In the genomic region with DNA sequence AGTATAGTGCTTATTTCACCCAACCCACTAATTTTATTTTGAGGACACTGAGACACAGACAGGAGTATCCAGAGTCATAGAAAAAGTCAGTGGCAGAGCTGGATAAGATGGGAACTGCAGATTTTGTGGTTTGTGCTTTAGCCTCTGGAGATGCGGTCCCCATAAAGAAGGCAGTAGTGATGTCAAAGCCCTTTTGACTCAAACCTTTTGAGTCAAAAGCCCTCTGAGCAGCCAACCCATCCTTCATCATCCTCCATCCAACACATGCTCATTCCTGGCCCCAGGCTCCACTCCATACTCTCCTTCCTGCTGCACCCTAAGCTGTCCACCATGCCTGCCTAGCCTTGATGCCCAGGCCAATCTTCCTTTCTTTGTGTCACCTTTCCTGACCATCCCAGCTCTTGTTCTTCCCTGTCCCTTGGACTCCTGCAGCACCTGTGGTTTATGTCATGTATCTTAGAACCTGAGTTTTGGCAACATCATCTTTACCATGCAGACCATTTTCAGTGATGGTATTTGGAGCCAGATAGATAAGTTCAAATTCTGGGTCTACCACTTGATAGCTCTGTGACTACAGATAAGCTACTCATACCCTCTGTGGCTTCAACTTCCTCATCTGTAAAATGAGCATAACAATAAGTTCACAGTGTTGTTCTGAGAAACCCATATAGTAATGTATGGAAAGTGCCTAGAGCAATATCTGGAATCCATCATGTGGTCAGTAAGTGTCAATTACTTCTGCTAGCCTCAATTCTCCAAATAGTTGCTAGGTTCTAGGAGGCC, we compare ENCODE assay signal across 1 cellular context.
TF ChIP-seq lines count a peak whose summit lies in the region.

No MANE protein-coding gene starts in this region.

TF ChIP-seq in K562, 482 proteins besides CTCF, POLR2A, EP300 and RAD21 (continued from another document and continues in another):
- TF ChIP-seq HDAC1 (IDR thresholded peaks at IDR 0.05), result no peak
- TF ChIP-seq, protein P1, sequence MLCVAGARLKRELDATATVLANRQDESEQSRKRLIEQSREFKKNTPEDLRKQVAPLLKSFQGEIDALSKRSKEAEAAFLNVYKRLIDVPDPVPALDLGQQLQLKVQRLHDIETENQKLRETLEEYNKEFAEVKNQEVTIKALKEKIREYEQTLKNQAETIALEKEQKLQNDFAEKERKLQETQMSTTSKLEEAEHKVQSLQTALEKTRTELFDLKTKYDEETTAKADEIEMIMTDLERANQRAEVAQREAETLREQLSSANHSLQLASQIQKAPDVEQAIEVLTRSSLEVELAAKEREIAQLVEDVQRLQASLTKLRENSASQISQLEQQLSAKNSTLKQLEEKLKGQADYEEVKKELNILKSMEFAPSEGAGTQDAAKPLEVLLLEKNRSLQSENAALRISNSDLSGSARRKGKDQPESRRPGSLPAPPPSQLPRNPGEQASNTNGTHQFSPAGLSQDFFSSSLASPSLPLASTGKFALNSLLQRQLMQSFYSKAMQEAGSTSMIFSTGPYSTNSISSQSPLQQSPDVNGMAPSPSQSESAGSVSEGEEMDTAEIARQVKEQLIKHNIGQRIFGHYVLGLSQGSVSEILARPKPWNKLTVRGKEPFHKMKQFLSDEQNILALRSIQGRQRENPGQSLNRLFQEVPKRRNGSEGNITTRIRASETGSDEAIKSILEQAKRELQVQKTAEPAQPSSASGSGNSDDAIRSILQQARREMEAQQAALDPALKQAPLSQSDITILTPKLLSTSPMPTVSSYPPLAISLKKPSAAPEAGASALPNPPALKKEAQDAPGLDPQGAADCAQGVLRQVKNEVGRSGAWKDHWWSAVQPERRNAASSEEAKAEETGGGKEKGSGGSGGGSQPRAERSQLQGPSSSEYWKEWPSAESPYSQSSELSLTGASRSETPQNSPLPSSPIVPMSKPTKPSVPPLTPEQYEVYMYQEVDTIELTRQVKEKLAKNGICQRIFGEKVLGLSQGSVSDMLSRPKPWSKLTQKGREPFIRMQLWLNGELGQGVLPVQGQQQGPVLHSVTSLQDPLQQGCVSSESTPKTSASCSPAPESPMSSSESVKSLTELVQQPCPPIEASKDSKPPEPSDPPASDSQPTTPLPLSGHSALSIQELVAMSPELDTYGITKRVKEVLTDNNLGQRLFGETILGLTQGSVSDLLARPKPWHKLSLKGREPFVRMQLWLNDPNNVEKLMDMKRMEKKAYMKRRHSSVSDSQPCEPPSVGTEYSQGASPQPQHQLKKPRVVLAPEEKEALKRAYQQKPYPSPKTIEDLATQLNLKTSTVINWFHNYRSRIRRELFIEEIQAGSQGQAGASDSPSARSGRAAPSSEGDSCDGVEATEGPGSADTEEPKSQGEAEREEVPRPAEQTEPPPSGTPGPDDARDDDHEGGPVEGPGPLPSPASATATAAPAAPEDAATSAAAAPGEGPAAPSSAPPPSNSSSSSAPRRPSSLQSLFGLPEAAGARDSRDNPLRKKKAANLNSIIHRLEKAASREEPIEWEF (CRISPR knock-in tag; IDR thresholded peaks at IDR 0.05), result no peak
- no peak for TF ChIP-seq ZNF224 (CRISPR knock-in tag; IDR thresholded peaks at IDR 0.05)
- TF ChIP-seq ZNF232 (CRISPR knock-in tag; IDR thresholded peaks at IDR 0.05), result no peak
- TF ChIP-seq RBFOX2 (IDR thresholded peaks at IDR 0.05; ENCODE audit: low read depth, low read length), result no peak
- TF ChIP-seq ZNF695 (CRISPR knock-in tag; IDR thresholded peaks at IDR 0.05), result no peak
- TF ChIP-seq, protein P2, sequence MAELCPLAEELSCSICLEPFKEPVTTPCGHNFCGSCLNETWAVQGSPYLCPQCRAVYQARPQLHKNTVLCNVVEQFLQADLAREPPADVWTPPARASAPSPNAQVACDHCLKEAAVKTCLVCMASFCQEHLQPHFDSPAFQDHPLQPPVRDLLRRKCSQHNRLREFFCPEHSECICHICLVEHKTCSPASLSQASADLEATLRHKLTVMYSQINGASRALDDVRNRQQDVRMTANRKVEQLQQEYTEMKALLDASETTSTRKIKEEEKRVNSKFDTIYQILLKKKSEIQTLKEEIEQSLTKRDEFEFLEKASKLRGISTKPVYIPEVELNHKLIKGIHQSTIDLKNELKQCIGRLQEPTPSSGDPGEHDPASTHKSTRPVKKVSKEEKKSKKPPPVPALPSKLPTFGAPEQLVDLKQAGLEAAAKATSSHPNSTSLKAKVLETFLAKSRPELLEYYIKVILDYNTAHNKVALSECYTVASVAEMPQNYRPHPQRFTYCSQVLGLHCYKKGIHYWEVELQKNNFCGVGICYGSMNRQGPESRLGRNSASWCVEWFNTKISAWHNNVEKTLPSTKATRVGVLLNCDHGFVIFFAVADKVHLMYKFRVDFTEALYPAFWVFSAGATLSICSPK (IDR thresholded peaks at IDR 0.05; ENCODE audit: borderline replicate concordance), result no peak
- no peak for TF ChIP-seq LEF1 (IDR thresholded peaks at IDR 0.05)
- TF ChIP-seq SMAD4 (CRISPR knock-in tag; conservative IDR thresholded peaks at IDR 0.05), result 0 out of 2 replicates have a peak, but pooled peaks have one; percentile 12
- TF ChIP-seq, protein P3, sequence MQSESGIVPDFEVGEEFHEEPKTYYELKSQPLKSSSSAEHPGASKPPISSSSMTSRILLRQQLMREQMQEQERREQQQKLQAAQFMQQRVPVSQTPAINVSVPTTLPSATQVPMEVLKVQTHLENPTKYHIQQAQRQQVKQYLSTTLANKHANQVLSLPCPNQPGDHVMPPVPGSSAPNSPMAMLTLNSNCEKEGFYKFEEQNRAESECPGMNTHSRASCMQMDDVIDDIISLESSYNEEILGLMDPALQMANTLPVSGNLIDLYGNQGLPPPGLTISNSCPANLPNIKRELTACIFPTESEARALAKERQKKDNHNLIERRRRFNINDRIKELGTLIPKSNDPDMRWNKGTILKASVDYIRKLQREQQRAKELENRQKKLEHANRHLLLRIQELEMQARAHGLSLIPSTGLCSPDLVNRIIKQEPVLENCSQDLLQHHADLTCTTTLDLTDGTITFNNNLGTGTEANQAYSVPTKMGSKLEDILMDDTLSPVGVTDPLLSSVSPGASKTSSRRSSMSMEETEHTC (IDR thresholded peaks at IDR 0.05), result no peak
- TF ChIP-seq DACH1 (IDR thresholded peaks at IDR 0.05; ENCODE audit: partially characterized antibody), result no peak
- TF ChIP-seq, protein P4, sequence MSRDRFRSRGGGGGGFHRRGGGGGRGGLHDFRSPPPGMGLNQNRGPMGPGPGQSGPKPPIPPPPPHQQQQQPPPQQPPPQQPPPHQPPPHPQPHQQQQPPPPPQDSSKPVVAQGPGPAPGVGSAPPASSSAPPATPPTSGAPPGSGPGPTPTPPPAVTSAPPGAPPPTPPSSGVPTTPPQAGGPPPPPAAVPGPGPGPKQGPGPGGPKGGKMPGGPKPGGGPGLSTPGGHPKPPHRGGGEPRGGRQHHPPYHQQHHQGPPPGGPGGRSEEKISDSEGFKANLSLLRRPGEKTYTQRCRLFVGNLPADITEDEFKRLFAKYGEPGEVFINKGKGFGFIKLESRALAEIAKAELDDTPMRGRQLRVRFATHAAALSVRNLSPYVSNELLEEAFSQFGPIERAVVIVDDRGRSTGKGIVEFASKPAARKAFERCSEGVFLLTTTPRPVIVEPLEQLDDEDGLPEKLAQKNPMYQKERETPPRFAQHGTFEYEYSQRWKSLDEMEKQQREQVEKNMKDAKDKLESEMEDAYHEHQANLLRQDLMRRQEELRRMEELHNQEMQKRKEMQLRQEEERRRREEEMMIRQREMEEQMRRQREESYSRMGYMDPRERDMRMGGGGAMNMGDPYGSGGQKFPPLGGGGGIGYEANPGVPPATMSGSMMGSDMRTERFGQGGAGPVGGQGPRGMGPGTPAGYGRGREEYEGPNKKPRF (IDR thresholded peaks at IDR 0.05; ENCODE audit: low read depth, low read length), result no peak
- TF ChIP-seq ZZZ3 (IDR thresholded peaks at IDR 0.05), result no peak
- TF ChIP-seq PPARD (CRISPR knock-in tag; IDR thresholded peaks at IDR 0.05), result no peak
- TF ChIP-seq, protein P5, sequence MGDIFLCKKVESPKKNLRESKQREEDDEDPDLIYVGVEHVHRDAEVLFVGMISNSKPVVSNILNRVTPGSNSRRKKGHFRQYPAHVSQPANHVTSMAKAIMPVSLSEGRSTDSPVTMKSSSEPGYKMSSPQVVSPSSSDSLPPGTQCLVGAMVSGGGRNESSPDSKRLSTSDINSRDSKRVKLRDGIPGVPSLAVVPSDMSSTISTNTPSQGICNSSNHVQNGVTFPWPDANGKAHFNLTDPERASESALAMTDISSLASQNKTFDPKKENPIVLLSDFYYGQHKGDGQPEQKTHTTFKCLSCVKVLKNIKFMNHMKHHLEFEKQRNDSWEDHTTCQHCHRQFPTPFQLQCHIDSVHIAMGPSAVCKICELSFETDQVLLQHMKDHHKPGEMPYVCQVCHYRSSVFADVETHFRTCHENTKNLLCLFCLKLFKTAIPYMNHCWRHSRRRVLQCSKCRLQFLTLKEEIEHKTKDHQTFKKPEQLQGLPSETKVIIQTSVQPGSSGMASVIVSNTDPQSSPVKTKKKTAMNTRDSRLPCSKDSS (IDR thresholded peaks at IDR 0.05; ENCODE audit: low read depth, partially characterized antibody), result no peak
- TF ChIP-seq RB1 (IDR thresholded peaks at IDR 0.05; ENCODE audit: low read depth), result no peak
- no peak for TF ChIP-seq GABPB1 (CRISPR knock-in tag; IDR thresholded peaks at IDR 0.05)
- no peak for TF ChIP-seq U2AF2 (optimal IDR thresholded peaks at IDR 0.05; ENCODE audit: low read depth, low read length)
- 0 out of 4 replicates have a peak, but pooled peaks of 1 of the 2 experiments have one; percentile 7 for TF ChIP-seq KDM1A (IDR thresholded peaks at IDR 0.05)
- no peak for TF ChIP-seq TAF7 (tag; IDR thresholded peaks at IDR 0.05)
- TF ChIP-seq ZNF589 (CRISPR knock-in tag; IDR thresholded peaks at IDR 0.05; ENCODE audit: low read depth), result no peak
- TF ChIP-seq FOXA3 (CRISPR knock-in tag; conservative IDR thresholded peaks at IDR 0.05 in 1 of 2, IDR thresholded peaks at IDR 0.05 in 1 of 2), result no peak
- TF ChIP-seq ZNF561 (CRISPR knock-in tag; conservative IDR thresholded peaks at IDR 0.05), result no peak
- TF ChIP-seq ILF3 (IDR thresholded peaks at IDR 0.05; ENCODE audit: borderline replicate concordance), result no peak
- TF ChIP-seq, protein P6, sequence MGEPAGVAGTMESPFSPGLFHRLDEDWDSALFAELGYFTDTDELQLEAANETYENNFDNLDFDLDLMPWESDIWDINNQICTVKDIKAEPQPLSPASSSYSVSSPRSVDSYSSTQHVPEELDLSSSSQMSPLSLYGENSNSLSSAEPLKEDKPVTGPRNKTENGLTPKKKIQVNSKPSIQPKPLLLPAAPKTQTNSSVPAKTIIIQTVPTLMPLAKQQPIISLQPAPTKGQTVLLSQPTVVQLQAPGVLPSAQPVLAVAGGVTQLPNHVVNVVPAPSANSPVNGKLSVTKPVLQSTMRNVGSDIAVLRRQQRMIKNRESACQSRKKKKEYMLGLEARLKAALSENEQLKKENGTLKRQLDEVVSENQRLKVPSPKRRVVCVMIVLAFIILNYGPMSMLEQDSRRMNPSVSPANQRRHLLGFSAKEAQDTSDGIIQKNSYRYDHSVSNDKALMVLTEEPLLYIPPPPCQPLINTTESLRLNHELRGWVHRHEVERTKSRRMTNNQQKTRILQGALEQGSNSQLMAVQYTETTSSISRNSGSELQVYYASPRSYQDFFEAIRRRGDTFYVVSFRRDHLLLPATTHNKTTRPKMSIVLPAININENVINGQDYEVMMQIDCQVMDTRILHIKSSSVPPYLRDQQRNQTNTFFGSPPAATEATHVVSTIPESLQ (CRISPR knock-in tag; IDR thresholded peaks at IDR 0.05), result no peak
- no peak for TF ChIP-seq XRCC4 (IDR thresholded peaks at IDR 0.05; ENCODE audit: extremely low read depth, insufficient read depth, insufficient read length)
- TF ChIP-seq MTA2 (IDR thresholded peaks at IDR 0.05; ENCODE audit: low read depth), result no peak
- no peak for TF ChIP-seq RFX7 (CRISPR knock-in tag; IDR thresholded peaks at IDR 0.05)
- TF ChIP-seq LCOR (CRISPR knock-in tag; IDR thresholded peaks at IDR 0.05), result peak; percentile 86; the same call in 1 of the 2 replicates
- no peak for TF ChIP-seq CHD1 (IDR thresholded peaks at IDR 0.05; ENCODE audit: low read length)
- TF ChIP-seq ZSCAN32 (CRISPR knock-in tag; IDR thresholded peaks at IDR 0.05), result no peak
- TF ChIP-seq ZNF253 (CRISPR knock-in tag; conservative IDR thresholded peaks at IDR 0.05), result no peak
- TF ChIP-seq ZFP36 (IDR thresholded peaks at IDR 0.05; ENCODE audit: low read depth, low read length, partially characterized antibody), result no peak
- TF ChIP-seq, protein P7, sequence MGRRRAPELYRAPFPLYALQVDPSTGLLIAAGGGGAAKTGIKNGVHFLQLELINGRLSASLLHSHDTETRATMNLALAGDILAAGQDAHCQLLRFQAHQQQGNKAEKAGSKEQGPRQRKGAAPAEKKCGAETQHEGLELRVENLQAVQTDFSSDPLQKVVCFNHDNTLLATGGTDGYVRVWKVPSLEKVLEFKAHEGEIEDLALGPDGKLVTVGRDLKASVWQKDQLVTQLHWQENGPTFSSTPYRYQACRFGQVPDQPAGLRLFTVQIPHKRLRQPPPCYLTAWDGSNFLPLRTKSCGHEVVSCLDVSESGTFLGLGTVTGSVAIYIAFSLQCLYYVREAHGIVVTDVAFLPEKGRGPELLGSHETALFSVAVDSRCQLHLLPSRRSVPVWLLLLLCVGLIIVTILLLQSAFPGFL (CRISPR knock-in tag; IDR thresholded peaks at IDR 0.05), result no peak
- TF ChIP-seq EGR1 (conservative IDR thresholded peaks at IDR 0.05), result no peak
- peak; percentile 30; the same call in 1 of the 2 replicates for TF ChIP-seq ZNF583 (CRISPR knock-in tag; IDR thresholded peaks at IDR 0.05)
- TF ChIP-seq, protein P8, sequence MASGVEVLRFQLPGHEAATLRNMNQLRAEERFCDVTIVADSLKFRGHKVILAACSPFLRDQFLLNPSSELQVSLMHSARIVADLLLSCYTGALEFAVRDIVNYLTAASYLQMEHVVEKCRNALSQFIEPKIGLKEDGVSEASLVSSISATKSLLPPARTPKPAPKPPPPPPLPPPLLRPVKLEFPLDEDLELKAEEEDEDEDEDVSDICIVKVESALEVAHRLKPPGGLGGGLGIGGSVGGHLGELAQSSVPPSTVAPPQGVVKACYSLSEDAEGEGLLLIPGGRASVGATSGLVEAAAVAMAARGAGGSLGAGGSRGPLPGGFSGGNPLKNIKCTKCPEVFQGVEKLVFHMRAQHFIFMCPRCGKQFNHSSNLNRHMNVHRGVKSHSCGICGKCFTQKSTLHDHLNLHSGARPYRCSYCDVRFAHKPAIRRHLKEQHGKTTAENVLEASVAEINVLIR (CRISPR knock-in tag; IDR thresholded peaks at IDR 0.05), result no peak
- no peak for TF ChIP-seq ELF1 (tag; IDR thresholded peaks at IDR 0.05)
- TF ChIP-seq PTTG1 (tag; IDR thresholded peaks at IDR 0.05; ENCODE audit: low read depth), result no peak
- TF ChIP-seq, protein P9, sequence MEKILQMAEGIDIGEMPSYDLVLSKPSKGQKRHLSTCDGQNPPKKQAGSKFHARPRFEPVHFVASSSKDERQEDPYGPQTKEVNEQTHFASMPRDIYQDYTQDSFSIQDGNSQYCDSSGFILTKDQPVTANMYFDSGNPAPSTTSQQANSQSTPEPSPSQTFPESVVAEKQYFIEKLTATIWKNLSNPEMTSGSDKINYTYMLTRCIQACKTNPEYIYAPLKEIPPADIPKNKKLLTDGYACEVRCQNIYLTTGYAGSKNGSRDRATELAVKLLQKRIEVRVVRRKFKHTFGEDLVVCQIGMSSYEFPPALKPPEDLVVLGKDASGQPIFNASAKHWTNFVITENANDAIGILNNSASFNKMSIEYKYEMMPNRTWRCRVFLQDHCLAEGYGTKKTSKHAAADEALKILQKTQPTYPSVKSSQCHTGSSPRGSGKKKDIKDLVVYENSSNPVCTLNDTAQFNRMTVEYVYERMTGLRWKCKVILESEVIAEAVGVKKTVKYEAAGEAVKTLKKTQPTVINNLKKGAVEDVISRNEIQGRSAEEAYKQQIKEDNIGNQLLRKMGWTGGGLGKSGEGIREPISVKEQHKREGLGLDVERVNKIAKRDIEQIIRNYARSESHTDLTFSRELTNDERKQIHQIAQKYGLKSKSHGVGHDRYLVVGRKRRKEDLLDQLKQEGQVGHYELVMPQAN (IDR thresholded peaks at IDR 0.05; ENCODE audit: borderline replicate concordance), result no peak
- no peak for TF ChIP-seq NONO (IDR thresholded peaks at IDR 0.05; ENCODE audit: low read depth in 2 of 2, low read length in 1 of 2)
- no peak for TF ChIP-seq BHLHE40 (IDR thresholded peaks at IDR 0.05; ENCODE audit: low read length)
